ENCODE assay signal across 19 cellular contexts in genomic region chr22:48893288-48894063, GRCh38.
DNase-seq lines count a peak whose midpoint lies in the region; ATAC-seq and TF ChIP-seq lines count a peak whose summit lies in the region.
"Had no signal": no experiment of that assay in that cellular context is flagged by ENCODE, and none has a peak within 500 bp of the region (broad histone marks: within the 10 kb centered on the region; RNA-seq: fewer than 3 reads in every experiment).

No MANE protein-coding gene starts in this region.

- H3K9me3 ChIP-seq in osteoblast (ENCODE audit: low read depth, low read length): no peaks in the 10 kb centered on the region

- H3K27ac Mint-ChIP-seq in activated CD8-positive, alpha-beta memory T cell treated with anti-CD3 and anti-CD28 coated beads, Interleukin-2, amount 10 ng/mL, durations not matched to agents 7 days and 5 days: no peak overlapping the region
- H3K27ac Mint-ChIP-seq in GM23338 (no peak overlapping the region), chondrocyte (ENCODE audit: unreplicated experiment) (no peak overlapping the region), HFFc6 (no peak overlapping the region)
- H3K27ac Mint-ChIP-seq: CD4-positive, alpha-beta memory T cell had no signal

- TF ChIP-seq CTCF in GM23338 (conservative IDR thresholded peaks at IDR 0.05; ENCODE audit: low read depth in 2 of 2) (no peak), chondrocyte (IDR thresholded peaks at IDR 0.05) (no peak), osteoblast (IDR thresholded peaks at IDR 0.05; ENCODE audit: extremely low read depth, low read depth, low read length) (no peak), HFFc6 (IDR thresholded peaks at IDR 0.05) (no peak)

- peak; percentile 19 for DNase-seq in activated CD8-positive, alpha-beta memory T cell treated with anti-CD3 and anti-CD28 coated beads, Interleukin-2, amount 10 ng/mL, durations not matched to agents 7 days and 5 days
- DNase-seq in activated CD8-positive, alpha-beta memory T cell treated with anti-CD3 and anti-CD28 coated beads, Interleukin-2, amount 50 U/mL, for 48 hours: no peak
- no peak for DNase-seq in GM23338 (ENCODE audit: low spot score)
- peak; percentile 55 for DNase-seq in chondrocyte (ENCODE audit: low spot score)
- peak; percentile 31 for DNase-seq in osteoblast (ENCODE audit: insufficient read length, low spot score, missing footprints)
- no peak for DNase-seq in DMS 273 (lab: John Stamatoyannopoulos, UW; ENCODE audit: unreplicated experiment)
- DNase-seq in HFFc6: no peak
- DNase-seq: Calu3; CD4-positive, alpha-beta memory T cell; DMS79; IMR-90; Kasumi-1; MM.1S; NCI-H1930; NCI-H2171; NCI-H446 treated with DMSO at 0.1 percent for 48 hours; NK-92 treated with Interleukin-12 subunit alpha and Interleukin-12 subunit beta, amount 100 ng/mL, for 24 hours had no signal

- H3K4me1 ChIP-seq in GM23338 (ENCODE audit: insufficient read depth): no peaks in the 10 kb centered on the region
- no peaks in the 10 kb centered on the region for H3K4me1 ChIP-seq in osteoblast (ENCODE audit: insufficient read depth, low read length)
- H3K4me1 ChIP-seq: SJSA1 had no signal

- H3K27me3 ChIP-seq in GM23338 (ENCODE audit: insufficient read depth) (no peaks in the 10 kb centered on the region), osteoblast (ENCODE audit: insufficient read depth, low read length) (no peaks in the 10 kb centered on the region)
- H3K27me3 ChIP-seq: SJSA1 had no signal

- H4K20me1 ChIP-seq in GM23338 (replicated peaks; ENCODE audit: insufficient read depth): no peaks in the 10 kb centered on the region
- no peaks in the 10 kb centered on the region for H4K20me1 ChIP-seq in osteoblast (ENCODE audit: insufficient read depth, low read length)

- CTCF ChIA-PET in activated CD8-positive, alpha-beta memory T cell treated with anti-CD3 and anti-CD28 coated beads, Interleukin-2, amount 10 ng/mL, durations not matched to agents 7 days and 5 days (lab: Charles Lee): no interaction called here

- H3K4me2 ChIP-seq in GM23338: no peak overlapping the region
- H3K4me2 ChIP-seq in osteoblast (ENCODE audit: insufficient read depth, low read length): no peak overlapping the region

- H3K36me3 ChIP-seq in GM23338 (ENCODE audit: insufficient read depth): no peaks in the 10 kb centered on the region
- H3K36me3 ChIP-seq in osteoblast (ENCODE audit: insufficient read depth, low read length): no peaks in the 10 kb centered on the region
- H3K36me3 ChIP-seq: SJSA1 had no signal

- H3K4me3 ChIP-seq in GM23338: no peak overlapping the region
- H3K4me3 ChIP-seq in osteoblast (ENCODE audit: insufficient read depth, low read length): no peak overlapping the region
- H3K4me3 ChIP-seq: SJSA1 had no signal

- H3K9me2 ChIP-seq in GM23338 (ENCODE audit: insufficient read depth): no peaks in the 10 kb centered on the region

- H3K36me3 Mint-ChIP-seq in activated CD8-positive, alpha-beta memory T cell treated with anti-CD3 and anti-CD28 coated beads, Interleukin-2, amount 10 ng/mL, durations not matched to agents 7 days and 5 days: no peaks in the 10 kb centered on the region
- H3K36me3 Mint-ChIP-seq in GM23338 (ENCODE audit: low read depth) (no peaks in the 10 kb centered on the region), chondrocyte (ENCODE audit: low read depth) (no peaks in the 10 kb centered on the region), HFFc6 (ENCODE audit: low read depth) (peaks cover 4% of the 10 kb centered on the region; the same call in 1 of the 2 replicates)
- H3K36me3 Mint-ChIP-seq: CD4-positive, alpha-beta memory T cell had no signal

- no peak for ATAC-seq in activated CD8-positive, alpha-beta memory T cell treated with anti-CD3 and anti-CD28 coated beads, Interleukin-2, amount 10 ng/mL, durations not matched to agents 7 days and 5 days
- ATAC-seq in GM23338 (peak; percentile 67), HG03139 (IDR thresholded peaks at IDR 0.05; ENCODE audit: unreplicated experiment) (no peak)

- H2AFZ ChIP-seq in GM23338: no peak overlapping the region
- H2AFZ ChIP-seq in osteoblast (ENCODE audit: low read length): no peak overlapping the region

- no peaks in the 10 kb centered on the region for H3F3A ChIP-seq in GM23338 (replicated peaks; ENCODE audit: low read depth)

- no peak overlapping the region for H3K4me3 Mint-ChIP-seq in activated CD8-positive, alpha-beta memory T cell treated with anti-CD3 and anti-CD28 coated beads, Interleukin-2, amount 10 ng/mL, durations not matched to agents 7 days and 5 days
- H3K4me3 Mint-ChIP-seq in GM23338 (no peak overlapping the region), chondrocyte (ENCODE audit: unreplicated experiment) (no peak overlapping the region), HFFc6 (no peak overlapping the region)
- H3K4me3 Mint-ChIP-seq: CD4-positive, alpha-beta memory T cell had no signal

- H3K9me3 Mint-ChIP-seq in activated CD8-positive, alpha-beta memory T cell treated with anti-CD3 and anti-CD28 coated beads, Interleukin-2, amount 10 ng/mL, durations not matched to agents 7 days and 5 days (ENCODE audit: low read depth): no peaks in the 10 kb centered on the region
- H3K9me3 Mint-ChIP-seq in GM23338: no peaks in the 10 kb centered on the region
- peaks cover 2% of the 10 kb centered on the region for H3K9me3 Mint-ChIP-seq in chondrocyte (ENCODE audit: low read depth)
- peaks cover 57% of the 10 kb centered on the region for H3K9me3 Mint-ChIP-seq in HFFc6

- H3K27me3 Mint-ChIP-seq in activated CD8-positive, alpha-beta memory T cell treated with anti-CD3 and anti-CD28 coated beads, Interleukin-2, amount 10 ng/mL, durations not matched to agents 7 days and 5 days: no peaks in the 10 kb centered on the region
- H3K27me3 Mint-ChIP-seq in GM23338 (ENCODE audit: insufficient read depth, low read depth, poor library complexity): peaks cover 8% of the 10 kb centered on the region
- H3K27me3 Mint-ChIP-seq in chondrocyte (ENCODE audit: low read depth): peaks cover 14% of the 10 kb centered on the region
- H3K27me3 Mint-ChIP-seq in HFFc6 (ENCODE audit: insufficient read depth): peaks cover 5% of the 10 kb centered on the region

- H3K79me2 ChIP-seq in GM23338 (replicated peaks; ENCODE audit: insufficient read depth) (no peaks in the 10 kb centered on the region), osteoblast (ENCODE audit: insufficient read depth, low read length) (no peaks in the 10 kb centered on the region)

- no peaks in the 10 kb centered on the region for H3K4me1 Mint-ChIP-seq in activated CD8-positive, alpha-beta memory T cell treated with anti-CD3 and anti-CD28 coated beads, Interleukin-2, amount 10 ng/mL, durations not matched to agents 7 days and 5 days
- no peaks in the 10 kb centered on the region for H3K4me1 Mint-ChIP-seq in GM23338
- no peaks in the 10 kb centered on the region for H3K4me1 Mint-ChIP-seq in chondrocyte (ENCODE audit: low read depth)
- H3K4me1 Mint-ChIP-seq in HFFc6 (ENCODE audit: low read depth): no peaks in the 10 kb centered on the region
- H3K4me1 Mint-ChIP-seq: CD4-positive, alpha-beta memory T cell had no signal

- H3K27ac ChIP-seq in GM23338 (ENCODE audit: low read depth) (no peak overlapping the region), osteoblast (ENCODE audit: low read depth, low read length) (no peak overlapping the region)
- H3K27ac ChIP-seq: SJSA1 had no signal

TF ChIP-seq in GM23338, 12 proteins besides CTCF, POLR2A, EP300 and RAD21 (continues in another document):
- no peak for TF ChIP-seq ZNF331 (CRISPR knock-in tag; IDR thresholded peaks at IDR 0.05; ENCODE audit: low read depth)

Comparison
In these comparisons a context has a peak if more than half of its experiments do, and no peak if none do; other contexts are left out.
1. DNase-seq: peak in activated CD8-positive, alpha-beta memory T cell treated with anti-CD3 and anti-CD28 coated beads, Interleukin-2, amount 10 ng/mL, durations not matched to agents 7 days and 5 days (single experiment), chondrocyte (single experiment) and osteoblast (single experiment); none in activated CD8-positive, alpha-beta memory T cell treated with anti-CD3 and anti-CD28 coated beads, Interleukin-2, amount 50 U/mL, for 48 hours (single experiment), GM23338 (single experiment), DMS 273 (single experiment) and HFFc6 (single experiment).